8 cellular contexts compared by ENCODE assay signal in genomic region chr4:87985097-87985886, GRCh38. TPM values are rescaled to one million over a fixed set of nuclear protein-coding genes. Genes with fewer than 3 reads are reported as not detected.
DNase-seq lines count a peak whose midpoint lies in the region; ATAC-seq and TF ChIP-seq lines count a peak whose summit lies in the region.

No MANE protein-coding gene starts in this region.

- no peaks in the 10 kb centered on the region for H3K27me3 ChIP-seq in esophagus squamous epithelium

- no peaks in the 10 kb centered on the region for H3K9me3 Mint-ChIP-seq in HFFc6
- no peaks in the 10 kb centered on the region for H3K9me3 Mint-ChIP-seq in naive B cell

- DNase-seq in activated T-cell treated with anti-CD3 and anti-CD28 coated beads for 4 hours (peak; percentile 14), HFFc6 (peak; percentile 54), NCI-H1105 (lab: John Stamatoyannopoulos, UW) (peak; percentile 18), esophagus squamous epithelium (lab: John Stamatoyannopoulos, UW) (no peak), naive B cell (no peak)
- DNase-seq in activated T-cell treated with anti-CD3 and anti-CD28 coated beads, Interleukin-2, amount 50 U/mL, for 1 hour, result no peak

- H3K4me1 Mint-ChIP-seq in HFFc6 (ENCODE audit: low read depth) (peaks cover 13% of the 10 kb centered on the region), naive B cell (peaks cover 0 to 4% (median 0%) of the 10 kb centered on the region in 3 donors)

- no peak for TF ChIP-seq POLR2A in esophagus squamous epithelium (IDR thresholded peaks at IDR 0.05)

- H3K27ac Mint-ChIP-seq in HFFc6 (no peak overlapping the region), naive B cell (peak overlapping the region in 1 of 6 donors; percentile 2)

- H3K4me3 ChIP-seq in esophagus squamous epithelium, result no peak overlapping the region

- intact Hi-C loops in esophagus squamous epithelium (cut with DNase I), result no loop called here

- 0% methylated on average over 1 of the region's 1 CpG; no CpG with 5 or more reads in 1 of the 2 donors for WGBS in esophagus squamous epithelium, 2 donors

- H3K27me3 Mint-ChIP-seq in HFFc6 (ENCODE audit: insufficient read depth) (peaks cover 2% of the 10 kb centered on the region), naive B cell (peaks cover 4 to 8% (median 5%) of the 10 kb centered on the region in 3 donors)

- no peak overlapping the region for H3K27ac ChIP-seq in esophagus squamous epithelium

- ATAC-seq in activated CD4-positive, CD25-positive, alpha-beta regulatory T cell treated with anti-CD3 and anti-CD28 coated beads, Interleukin-2, amount 50 U/mL, for 24 hours, result peak; percentile 88
- ATAC-seq in naive B cell (ENCODE audit: low read depth in 2 of 2) (peak; percentile 52 to 83), GM21737 (IDR thresholded peaks at IDR 0.05; ENCODE audit: unreplicated experiment) (no peak)

- H3K4me1 ChIP-seq in esophagus squamous epithelium, result no peaks in the 10 kb centered on the region

- no peaks in the 10 kb centered on the region for H3K36me3 Mint-ChIP-seq in HFFc6 (ENCODE audit: low read depth)
- H3K36me3 Mint-ChIP-seq in naive B cell, result no peaks in the 10 kb centered on the region

- no peak overlapping the region for H3K4me3 Mint-ChIP-seq in HFFc6
- H3K4me3 Mint-ChIP-seq in naive B cell, result no peak overlapping the region

- H3K36me3 ChIP-seq in esophagus squamous epithelium, result no peaks in the 10 kb centered on the region

- TF ChIP-seq CTCF in HFFc6 (IDR thresholded peaks at IDR 0.05) (peak; percentile 76), esophagus squamous epithelium (IDR thresholded peaks at IDR 0.05) (peak in 5 of 6 experiments; percentile 13 to 40 (median 30))

- H3K9me3 ChIP-seq in esophagus squamous epithelium, result no peaks in the 10 kb centered on the region

RNA-seq across cellular contexts. Expression of gene SPP1, which starts 9.8 kb away (rescaled TPM):
- total RNA-seq in HFFc6 (2021; fragmentation: NEBNext Ultra II Directional; extraction: Animal tissue kit (Norgen Biotek cat#: 25700)), result 10 to 100 TPM in 1 of 6 experiments, 1 to 10 TPM in 5; 5.9 to 10.8 (median 7.1) TPM
- total RNA-seq in esophagus squamous epithelium, result 1 to 10 TPM in 2 of 4 donors, under 1 TPM in 2; 0.15 to 4.0 (median 2.5) TPM
- not detected for polyA plus RNA-seq in naive B cell (ENCODE audit: low read depth in 6 of 6)

RNA-seq across cellular contexts. Expression of gene PKD2, which starts 22.1 kb away (rescaled TPM):
- 100 to 1,000 TPM in 1 of 6 experiments, 10 to 100 TPM in 5; 67.8 to 103 (median 70.4) TPM for total RNA-seq in HFFc6 (2021; fragmentation: NEBNext Ultra II Directional; extraction: Animal tissue kit (Norgen Biotek cat#: 25700))
- total RNA-seq in esophagus squamous epithelium, result 10 to 100 TPM in 3 of 4 donors, 1 to 10 TPM in 1; 9.4 to 34.7 (median 13.9) TPM
- 1 to 10 TPM; 1.1 to 5.2 (median 2.2) TPM for polyA plus RNA-seq in naive B cell (ENCODE audit: low read depth in 6 of 6)

Comparison
In these comparisons a context has a peak if more than half of its experiments do, and no peak if none do; other contexts are left out.
1. DNase-seq: peak in activated T-cell treated with anti-CD3 and anti-CD28 coated beads for 4 hours (single experiment), HFFc6 (single experiment) and NCI-H1105 (single experiment); none in activated T-cell treated with anti-CD3 and anti-CD28 coated beads, Interleukin-2, amount 50 U/mL, for 1 hour (single experiment), esophagus squamous epithelium (single experiment) and naive B cell (single experiment).